7 cellular contexts compared by ENCODE assay signal in genomic region chr12:70364695-70365397, GRCh38. TPM values are rescaled to one million over a fixed set of nuclear protein-coding genes. Genes with fewer than 3 reads are reported as not detected.
DNase-seq lines count a peak whose midpoint lies in the region; ATAC-seq and TF ChIP-seq lines count a peak whose summit lies in the region.

No MANE protein-coding gene starts in this region.

- H3K27me3 ChIP-seq in PC-3 (ENCODE audit: low read length): no peaks in the 10 kb centered on the region

- peak overlapping the region; percentile 66 for H2AFZ ChIP-seq in PC-3 (ENCODE audit: low read length)

- no TSS peak for BruUV-seq in PC-3 (replicated peaks; lab: Mats Ljungman, UMichigan)

- H3K4me3 ChIP-seq in PC-3 (ENCODE audit: low read length) (peak overlapping the region; percentile 79), fibroblast of pulmonary artery (replicated peaks; ENCODE audit: low read depth, low read length) (peak overlapping the region; percentile 86), skeletal muscle cell (ENCODE audit: low read depth, low read length) (peak overlapping the region; percentile 83)

- no peak for TF ChIP-seq CTCF in PC-3 (conservative IDR thresholded peaks at IDR 0.05; ENCODE audit: low read depth, low read length)
- TF ChIP-seq CTCF in fibroblast of pulmonary artery (IDR thresholded peaks at IDR 0.05; ENCODE audit: low read length, missing control alignments): no peak

- H3K36me3 ChIP-seq in PC-3 (ENCODE audit: low read depth, low read length): no peaks in the 10 kb centered on the region

- H3K9me2 ChIP-seq in PC-3 (replicated peaks; ENCODE audit: low read length): no peaks in the 10 kb centered on the region

- intact Hi-C loops in PC-3 (cut with micrococcal nuclease): loop anchor here (5.0 to 10.0 kb wide), 4 partner anchors 123 to 460 kb away; partner anchors contain the start of gene CNOT2

- no peaks in the 10 kb centered on the region for H3F3A ChIP-seq in PC-3 (ENCODE audit: low read length, unreplicated experiment)

- CTCF ChIA-PET in PC-3 (lab: Charles Lee): no interaction called here

- no peaks in the 10 kb centered on the region for H3K79me2 ChIP-seq in PC-3 (ENCODE audit: low read length)

- peaks cover 20% of the 10 kb centered on the region for H3K4me1 ChIP-seq in PC-3 (ENCODE audit: insufficient read depth, low read length)

- H4K20me1 ChIP-seq in PC-3 (ENCODE audit: low read length): no peaks in the 10 kb centered on the region

- peak overlapping the region; percentile 86 for H3K4me2 ChIP-seq in PC-3 (ENCODE audit: low read length)

- DNase-seq in PC-3 (no peak), fibroblast of pulmonary artery (ENCODE audit: low read depth) (no peak), skeletal muscle cell (ENCODE audit: low read depth) (no peak), NCI-H345 treated with DMSO at 0.1 percent for 48 hours (lab: John Stamatoyannopoulos, UW; ENCODE audit: unreplicated experiment) (no peak)
- DNase-seq in stimulated activated CD4-positive, alpha-beta T cell treated with anti-CD3 and anti-CD28 coated beads, Interleukin-1b, Interleukin-23, amount 100 ng/mL, for 48 hours: no peak

- no peaks in the 10 kb centered on the region for H3K9me3 ChIP-seq in PC-3 (ENCODE audit: low read length)

- ATAC-seq in GM19395 (IDR thresholded peaks at IDR 0.05; ENCODE audit: unreplicated experiment) (peak; percentile 1), PC-3 (no peak), GM19452 (IDR thresholded peaks at IDR 0.05; ENCODE audit: unreplicated experiment) (no peak)

- no peak overlapping the region for H3K27ac ChIP-seq in PC-3 (ENCODE audit: low read length)

- POLR2A ChIA-PET in PC-3 (lab: Charles Lee; ENCODE audit: unreplicated experiment): no interaction called here

- no peak overlapping the region for H3K9ac ChIP-seq in PC-3 (ENCODE audit: low read length)

RNA-seq across cellular contexts. Expression of gene KCNMB4, which starts 1.2 kb away (rescaled TPM):
- total RNA-seq in PC-3 (2014; rRNA removed): 2.6 and 3.0 TPM in 2 replicates
